In the genomic region with DNA sequence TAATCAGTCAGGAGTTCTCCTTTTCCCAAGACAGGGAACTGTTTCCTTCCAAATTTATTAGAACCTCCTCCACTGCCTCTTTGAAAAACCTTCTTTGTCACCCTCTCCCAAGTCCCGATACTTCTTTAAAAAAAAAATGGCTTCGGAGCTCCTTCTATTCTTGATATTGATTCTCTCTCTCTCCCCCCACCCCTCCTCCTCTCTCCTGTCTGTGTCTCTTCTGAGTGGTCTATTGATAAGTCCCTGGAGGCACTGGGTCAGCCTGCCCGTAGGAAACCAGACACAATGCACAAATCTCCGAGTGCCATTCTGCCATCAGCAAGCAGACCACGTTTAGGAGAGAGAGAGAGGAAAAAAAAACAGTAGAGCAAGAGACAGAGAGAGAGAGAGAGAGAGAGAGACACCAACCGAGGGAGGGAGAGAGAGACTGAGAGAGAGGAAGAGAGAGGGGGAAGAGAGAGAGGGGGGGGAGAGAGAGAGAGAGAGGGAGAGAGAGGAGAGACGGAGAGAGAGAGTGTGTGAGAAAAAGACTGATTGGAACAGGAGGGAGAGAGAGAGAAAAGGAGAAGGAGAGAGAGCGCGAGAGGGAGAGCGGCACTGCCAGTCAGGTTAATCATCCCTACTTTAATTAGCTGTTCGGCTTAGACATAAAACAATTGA, we compare ENCODE assay signal across 9 cellular contexts.
DNase-seq lines count a peak whose midpoint lies in the region; ATAC-seq and TF ChIP-seq lines count a peak whose summit lies in the region.
"Had no signal": no experiment of that assay in that cellular context is flagged by ENCODE, and none has a peak within 500 bp of the region (broad histone marks: within the 10 kb centered on the region; RNA-seq: fewer than 3 reads in every experiment).

No MANE protein-coding gene starts in this region.

- peak; percentile 59 for DNase-seq in DMS53 (lab: John Stamatoyannopoulos, UW)
- DNase-seq in DMS53 treated with DMSO at 0.1 percent for 48 hours (lab: John Stamatoyannopoulos, UW; ENCODE audit: unreplicated experiment): no peak
- DNase-seq in heart right ventricle: peak in 1 of 2 donors; percentile 21
- no peak for DNase-seq in sciatic nerve (ENCODE audit: low spot score)
- no peak for DNase-seq in activated CD4-positive, alpha-beta T cell treated with anti-CD3 and anti-CD28 coated beads, Interleukin-2, amount 50 U/mL, for 4 hours
- no peak for DNase-seq in T-helper 1 cell
- DNase-seq in T-helper 17 cell: no peak

- no peaks in the 10 kb centered on the region for H3K9me3 ChIP-seq in heart right ventricle
- no peaks in the 10 kb centered on the region for H3K9me3 ChIP-seq in T-helper 17 cell (ENCODE audit: control insufficient read depth, low read length, poor library complexity, severe bottlenecking)
- H3K9me3 ChIP-seq: A549 had no signal

- TF ChIP-seq CTCF in heart right ventricle (IDR thresholded peaks at IDR 0.05): no peak

- H3K4me3 Mint-ChIP-seq in T-helper 17 cell: no peak overlapping the region

- H3K36me3 ChIP-seq in heart right ventricle: no peaks in the 10 kb centered on the region

- peaks cover 0 to 80% (median 59%) of the 10 kb centered on the region in 9 donors for H3K4me1 ChIP-seq in heart right ventricle

- WGBS in heart right ventricle, 2 donors: 9 to 12% methylated on average over 11 of the region's 11 CpGs

- H3K4me3 ChIP-seq in heart right ventricle: peak overlapping the region in 9 of 10 donors; percentile 36 to 59 (median 56)
- H3K4me3 ChIP-seq: A549 had no signal

- H3K27me3 Mint-ChIP-seq in T-helper 17 cell: no peaks in the 10 kb centered on the region

- H3K27ac Mint-ChIP-seq in T-helper 17 cell: no peak overlapping the region

- H3K4me1 Mint-ChIP-seq in T-helper 17 cell: peaks cover 9% of the 10 kb centered on the region

- ATAC-seq in heart right ventricle: peak; percentile 30 to 66 (median 42)
- peak; percentile 57 for ATAC-seq in sciatic nerve
- no peak for ATAC-seq in T-helper 17 cell
- ATAC-seq: A549 had no signal

- H3K36me3 Mint-ChIP-seq in T-helper 17 cell (ENCODE audit: low read depth): no peaks in the 10 kb centered on the region

- no peaks in the 10 kb centered on the region for H3K27me3 ChIP-seq in heart right ventricle

- peak overlapping the region; percentile 10 to 89 (median 61) for H3K27ac ChIP-seq in heart right ventricle
- H3K27ac ChIP-seq: A549 had no signal

- intact Hi-C loops in heart right ventricle (cut with DNase I): loop anchor here in 2 of 10 donors (5.0 kb wide), 3 partner anchors 37 to 168 kb away; no protein-coding TSS in a partner anchor
- intact Hi-C loops in sciatic nerve (cut with DNase I): no loop called here

- peak; percentile 37 for TF ChIP-seq POLR2A in Raji (IDR thresholded peaks at IDR 0.05; ENCODE audit: insufficient read depth, low read depth, low read length)
